In the genomic region with DNA sequence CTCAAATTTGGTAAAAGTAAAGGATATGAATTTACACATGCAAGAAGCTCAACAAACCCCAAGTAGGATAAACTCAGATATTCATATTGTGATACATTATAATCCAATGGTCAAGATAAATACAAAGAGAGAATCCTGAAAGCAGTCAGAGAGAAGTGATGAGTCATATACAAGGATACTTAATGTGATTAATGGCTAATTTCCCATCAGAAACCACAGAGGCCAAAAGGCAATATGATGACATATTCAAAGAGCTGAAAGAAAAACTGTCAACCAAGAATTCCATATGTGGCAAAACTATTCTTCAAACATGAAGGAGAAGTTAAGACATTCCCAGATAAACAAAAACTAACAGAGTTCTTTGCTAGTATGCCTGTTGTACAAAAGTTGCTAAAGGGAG, we compare ENCODE assay signal across 18 cellular contexts. TPM values are rescaled to one million over a fixed set of nuclear protein-coding genes. Genes with fewer than 3 reads are reported as not detected.
DNase-seq lines count a peak whose midpoint lies in the region; ATAC-seq and TF ChIP-seq lines count a peak whose summit lies in the region.
"Had no signal": no experiment of that assay in that cellular context is flagged by ENCODE, and none has a peak within 500 bp of the region (broad histone marks: within the 10 kb centered on the region; RNA-seq: fewer than 3 reads in every experiment).

No MANE protein-coding gene starts in this region.

- H3K79me2 ChIP-seq in HCT116 (ENCODE audit: insufficient read depth, low read length) = no peaks in the 10 kb centered on the region

- no peaks in the 10 kb centered on the region for H3K9me2 ChIP-seq in HCT116 (ENCODE audit: insufficient read depth)

- no peaks in the 10 kb centered on the region for H3K27me3 ChIP-seq in HCT116 (ENCODE audit: insufficient read depth, low read length)
- H3K27me3 ChIP-seq: BLaER1 had no signal

- TF ChIP-seq POLR2A in HCT116 (IDR thresholded peaks at IDR 0.05; ENCODE audit: borderline replicate concordance, extremely low read depth, insufficient read depth, insufficient read length) = no peak

- H3K36me3 ChIP-seq in HCT116 (ENCODE audit: control insufficient read depth in 1 of 2, insufficient read depth in 2 of 2, low read length in 2 of 2) = no peaks in the 10 kb centered on the region
- H3K36me3 ChIP-seq: BLaER1 had no signal

- RAD21 ChIA-PET in HCT116 (lab: Charles Lee; ENCODE audit: low non-redundant PET in 1 of 2, low total read pairs in 2 of 2, uncharacterized antibody in 2 of 2, unreplicated experiment in 2 of 2) = interaction anchor here in 1 of 2 experiments (0.5 kb wide), 1 partner anchor 124 kb away, joined by 3 read pairs; no protein-coding TSS in a partner anchor

- no peak for TF ChIP-seq RAD21 in HCT116 (IDR thresholded peaks at IDR 0.05; ENCODE audit: low read depth)

- no peak overlapping the region for H3K9ac ChIP-seq in HCT116 (ENCODE audit: low read length)
- H3K9ac ChIP-seq: BLaER1 had no signal

- intact Hi-C loops in HCT116 (cut with micrococcal nuclease) = no loop called here

- POLR2A ChIA-PET in HCT116 (lab: Charles Lee) = interaction anchor here (1.2 kb wide), 1 partner anchor 14 kb away, joined by 4 read pairs; no protein-coding TSS in a partner anchor

- H3K4me3 ChIP-seq in AG10803 (ENCODE audit: low read length) (no peak overlapping the region), HCT116 (replicated peaks in 1 of 2; ENCODE audit: low read depth in 1 of 2, low read length in 2 of 2) (no peak overlapping the region)
- H3K4me3 ChIP-seq: BLaER1 had no signal

- no peak overlapping the region for H3K27ac ChIP-seq in HCT116 (ENCODE audit: low read depth, low read length)
- H3K27ac ChIP-seq: BLaER1 had no signal

- ATAC-seq in HCT116 (no peak), GM19452 (IDR thresholded peaks at IDR 0.05; ENCODE audit: unreplicated experiment) (no peak), GM18870 (IDR thresholded peaks at IDR 0.05; ENCODE audit: unreplicated experiment) (no peak)
- ATAC-seq: left ventricle myocardium superior; naive thymus-derived CD4-positive, alpha-beta T cell had no signal

- H2AFZ ChIP-seq in HCT116 (ENCODE audit: low read depth, low read length, poor library complexity, severe bottlenecking) = peak overlapping the region; percentile 36

- H3K4me2 ChIP-seq in HCT116 (ENCODE audit: low read length) = peak overlapping the region; percentile 20; the same call in 1 of the 2 replicates
- H3K4me2 ChIP-seq: BLaER1 had no signal

- DNase-seq in AG10803 (ENCODE audit: low read depth) (peak; percentile 84), HCT116 (ENCODE audit: low read depth, low spot score) (no peak), astrocyte of the hippocampus (ENCODE audit: low read depth, low spot score) (peak; percentile 42), foreskin melanocyte (peak; percentile 84), inferior parietal cortex (ENCODE audit: extremely low spot score) (no peak)
- DNase-seq in stimulated activated naive CD4-positive, alpha-beta T cell treated with Interleukin-2 at 50 U/mL for 16 hours (lab: John Stamatoyannopoulos, UW) = no peak
- DNase-seq: activated naive CD4-positive, alpha-beta T cell; caudate nucleus; left ventricle myocardium superior; naive thymus-derived CD4-positive, alpha-beta T cell; NCI-H1092; NCI-H446 treated with DMSO at 0.1 percent for 48 hours; stimulated activated CD4-positive, alpha-beta T cell treated with anti-CD3 and anti-CD28 coated beads, Interleukin-15, amount 100 ng/mL, for 24 hours; substantia nigra had no signal

- H4K20me1 ChIP-seq in HCT116 (ENCODE audit: insufficient read depth) = no peaks in the 10 kb centered on the region
- H4K20me1 ChIP-seq: BLaER1 had no signal

- H3K4me1 ChIP-seq in HCT116 (ENCODE audit: control insufficient read depth in 1 of 2, insufficient read depth in 2 of 2, low read length in 2 of 2) = peaks cover 8 to 21% of the 10 kb centered on the region in 2 experiments

- BruUV-seq in HCT116 (replicated peaks; lab: Mats Ljungman, UMichigan) = no TSS peak

- CTCF ChIA-PET in HCT116 (lab: Charles Lee) = interaction anchor here (0.8 to 1.3 kb wide), 2 partner anchors 9 to 310 kb away, joined by 3 read pairs; no protein-coding TSS in a partner anchor

- H3K9me3 ChIP-seq in HCT116 (ENCODE audit: control insufficient read depth in 1 of 2, insufficient read depth in 1 of 2, low read depth in 1 of 2, low read length in 2 of 2) = 0 out of 4 replicates have a peak, but pooled peaks cover 0 to 4% of the 10 kb centered on the region in 2 experiments

- no peak for TF ChIP-seq CTCF in AG10803 (conservative IDR thresholded peaks at IDR 0.05; ENCODE audit: low read length)
- no peak for TF ChIP-seq CTCF in HCT116 (IDR thresholded peaks at IDR 0.05 in 2 of 3, conservative IDR thresholded peaks at IDR 0.05 in 1 of 3; ENCODE audit: borderline replicate concordance in 1 of 3, insufficient read depth in 1 of 3, low read depth in 2 of 3, low read length in 2 of 3)

TF ChIP-seq in HCT116, 20 proteins besides CTCF, POLR2A, EP300 and RAD21:
- TF ChIP-seq JUND (IDR thresholded peaks at IDR 0.05) (0 out of 2 replicates have a peak, but pooled peaks have one; percentile 14), CEBPB (IDR thresholded peaks at IDR 0.05; ENCODE audit: low read depth) (peak; percentile 52; the same call in 1 of the 2 replicates), FOSL1 (IDR thresholded peaks at IDR 0.05; ENCODE audit: low read depth) (peak; percentile 33; the same call in 1 of the 2 replicates), ELF1 (IDR thresholded peaks at IDR 0.05; ENCODE audit: borderline replicate concordance, low read depth) (no peak)

RNA-seq across cellular contexts. Expression of a gene that starts 19.5 kb away (rescaled TPM):
- total RNA-seq in HCT116 (2021; ENCODE audit: unreplicated experiment) = 30.1 TPM
- 16.5 and 26.0 TPM in 2 replicates for polyA plus RNA-seq in HCT116 (2012)

RNA-seq across cellular contexts. Expression of a gene that starts 33.2 kb away (rescaled TPM):
- not detected for total RNA-seq in HCT116 (2021; ENCODE audit: unreplicated experiment)
- not detected in 2 replicates for polyA plus RNA-seq in HCT116 (2012)
- total RNA-seq: left ventricle myocardium superior, posterior vena cava had no signal
- polyA plus RNA-seq: naive thymus-derived CD4-positive, alpha-beta T cell had no signal

RNA-seq across cellular contexts. Expression of a gene that starts 46.7 kb away (rescaled TPM):
- 43.6 TPM for total RNA-seq in HCT116 (2021; ENCODE audit: unreplicated experiment)
- 24.9 and 30.5 TPM in 2 replicates for polyA plus RNA-seq in HCT116 (2012)

Comparison
In these comparisons a context has a peak if more than half of its experiments do, and no peak if none do; other contexts are left out.
1. DNase-seq: peak in AG10803 (single experiment), astrocyte of the hippocampus (single experiment) and foreskin melanocyte (single experiment); none in HCT116 (single experiment), inferior parietal cortex (single experiment) and stimulated activated naive CD4-positive, alpha-beta T cell treated with Interleukin-2 at 50 U/mL for 16 hours (single experiment).